ENCODE assay signal across 26 cellular contexts in the genomic region with DNA sequence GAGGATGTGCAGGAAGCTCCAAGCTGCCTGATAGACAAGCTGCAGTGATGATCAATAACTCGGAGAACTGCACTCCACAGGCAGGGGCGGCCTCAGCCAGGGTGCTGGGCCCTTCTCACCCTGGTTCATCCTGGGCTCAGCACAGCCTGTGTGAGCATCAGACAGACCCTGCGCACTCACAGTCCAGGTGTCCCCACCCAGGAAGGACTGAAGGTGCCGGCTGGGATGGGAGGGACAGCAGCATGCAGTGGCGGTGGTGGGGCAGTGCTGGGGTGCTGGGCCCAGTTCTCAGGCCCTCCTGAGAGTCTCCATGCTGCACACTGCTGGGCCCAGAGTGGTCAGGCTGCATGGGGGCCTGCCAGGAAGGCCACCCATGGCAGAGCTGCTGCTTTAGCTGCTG.
DNase-seq lines count a peak whose midpoint lies in the region; ATAC-seq and TF ChIP-seq lines count a peak whose summit lies in the region.
"Had no signal": no experiment of that assay in that cellular context is flagged by ENCODE, and none has a peak within 500 bp of the region (broad histone marks: within the 10 kb centered on the region; RNA-seq: fewer than 3 reads in every experiment).

No MANE protein-coding gene starts in this region.

- WGBS in stomach, 5 donors = 79 to 93% (median 89%) methylated on average over 4 to 5 of the region's 5 CpGs

- no peaks in the 10 kb centered on the region for H3K79me2 ChIP-seq in DND-41 (ENCODE audit: insufficient read depth, low read length)

- H3K4me3 ChIP-seq in DND-41 (ENCODE audit: low read depth in 1 of 2, low read length in 2 of 2) = no peak overlapping the region
- H3K4me3 ChIP-seq in coronary artery = no peak overlapping the region
- H3K4me3 ChIP-seq in stomach = no peak overlapping the region
- H3K4me3 ChIP-seq: BLaER1, GM23338 had no signal

- no peaks in the 10 kb centered on the region for H3K4me1 ChIP-seq in DND-41 (ENCODE audit: insufficient read depth, low read length)
- peaks cover 0 to 15% (median 5%) of the 10 kb centered on the region in 4 donors for H3K4me1 ChIP-seq in stomach

- TF ChIP-seq CTCF in DND-41 (IDR thresholded peaks at IDR 0.05; ENCODE audit: borderline replicate concordance, extremely low read depth, low read length, poor library complexity, severe bottlenecking) (no peak), coronary artery (IDR thresholded peaks at IDR 0.05) (no peak), stomach (IDR thresholded peaks at IDR 0.05) (no peak)

- H3K9ac ChIP-seq in DND-41 (ENCODE audit: low read depth, low read length) = no peak overlapping the region
- H3K9ac ChIP-seq: BLaER1 had no signal

- intact Hi-C loops in stomach (cut with DNase I; ENCODE audit: low total_unique reads) = no loop called here

- ATAC-seq in DND-41 (ENCODE audit: insufficient read depth, low read depth) = peak; percentile 35; the same call in 2 of the 3 replicates
- ATAC-seq in HG02970 (IDR thresholded peaks at IDR 0.05; ENCODE audit: low FRiP score, unreplicated experiment) = no peak
- ATAC-seq: GM23338 had no signal

- TF ChIP-seq POLR2A in stomach (IDR thresholded peaks at IDR 0.05) = no peak

- H2AFZ ChIP-seq in DND-41 (ENCODE audit: low read depth, low read length) = no peak overlapping the region
- H2AFZ ChIP-seq: GM23338 had no signal

- H3K9me3 ChIP-seq in DND-41 (ENCODE audit: insufficient read depth, low read length, severe bottlenecking) (no peaks in the 10 kb centered on the region), stomach (no peaks in the 10 kb centered on the region)
- H3K9me3 ChIP-seq: BLaER1 had no signal

- no peaks in the 10 kb centered on the region for H3K36me3 ChIP-seq in DND-41 (ENCODE audit: insufficient read depth, low read length)
- H3K36me3 ChIP-seq in stomach = no peaks in the 10 kb centered on the region
- H3K36me3 ChIP-seq: BLaER1, brain microvascular endothelial cell, WERI-Rb-1 had no signal

- TF ChIP-seq EP300 in stomach (IDR thresholded peaks at IDR 0.05) = no peak

- DNase-seq in DND-41 (no peak), coronary artery (ENCODE audit: low spot score) (no peak), islet precursor cell (peak; percentile 57), stomach (no peak), NCI-H446 treated with DMSO at 0.1 percent for 48 hours (lab: John Stamatoyannopoulos, UW) (no peak), AG20443 (ENCODE audit: low spot score) (no peak), T-helper 2 cell (no peak)
- DNase-seq: ACHN; activated CD4-positive, alpha-beta T cell treated with anti-CD3 and anti-CD28 coated beads, Interleukin-2, amount 50 U/mL, for 1 hour; activated effector memory CD4-positive, alpha-beta T cell treated with Interleukin-2 at 50 U/mL for 16 hours; brain microvascular endothelial cell; effector memory CD4-positive, alpha-beta T cell; erythroblast; naive B cell; NCI-H1105 treated with DMSO at 0.1 percent for 48 hours; NCI-H2029 treated with DMSO at 0.1 percent for 48 hours; NCI-H345; NCI-H774; occipital lobe; stimulated activated CD4-positive, alpha-beta T cell treated with anti-CD3 and anti-CD28 coated beads, Interleukin-4, amount 100 ng/mL, for 24 hours; stimulated activated naive CD4-positive, alpha-beta T cell treated with Interleukin-2 at 50 U/mL for 16 hours; T-helper 9 cell; WERI-Rb-1 had no signal

- H3K27ac ChIP-seq in DND-41 (ENCODE audit: low read length) (no peak overlapping the region), coronary artery (peak overlapping the region; percentile 57 to 81), stomach (peak overlapping the region in 3 of 5 donors; percentile 57 to 79 (median 74))
- H3K27ac ChIP-seq: BLaER1, brain microvascular endothelial cell, WERI-Rb-1 had no signal

- H4K20me1 ChIP-seq in DND-41 (ENCODE audit: insufficient read depth, low read length) = no peaks in the 10 kb centered on the region
- H4K20me1 ChIP-seq: BLaER1 had no signal

- H3K27me3 ChIP-seq in DND-41 (ENCODE audit: insufficient read depth, low read length, poor library complexity) = no peaks in the 10 kb centered on the region
- H3K27me3 ChIP-seq in stomach = no peaks in the 10 kb centered on the region
- H3K27me3 ChIP-seq: BLaER1, brain microvascular endothelial cell had no signal

- no peak overlapping the region for H3K4me2 ChIP-seq in DND-41 (ENCODE audit: insufficient read depth, low read length)
- H3K4me2 ChIP-seq: BLaER1, GM23338 had no signal
